Comparison of ENCODE assay signal across 31 cellular contexts in the genomic region with DNA sequence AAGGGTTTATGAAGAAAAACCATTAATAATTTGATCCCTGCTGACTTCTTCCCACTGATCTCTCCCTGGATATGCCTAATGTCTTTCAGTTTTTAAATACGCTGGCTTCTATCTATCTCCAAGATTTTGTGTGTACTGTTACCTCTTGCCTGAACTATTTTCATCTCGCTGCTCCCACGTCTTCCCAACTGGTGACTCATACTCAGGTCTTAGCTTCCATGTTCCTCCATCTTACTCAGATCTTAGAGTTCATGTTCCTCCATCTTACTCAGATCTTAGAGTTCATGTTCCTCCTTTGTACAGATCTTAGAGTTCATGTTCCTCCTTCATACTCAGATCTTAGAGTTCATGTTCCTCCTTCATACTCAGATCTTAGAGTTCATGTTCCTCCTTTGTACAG.
"Had no signal": no experiment of that assay in that cellular context is flagged by ENCODE, and none has a peak within 500 bp of the region (broad histone marks: within the 10 kb centered on the region; RNA-seq: fewer than 3 reads in every experiment).

No MANE protein-coding gene starts in this region.

- H3K36me3 ChIP-seq: adrenal gland, esophagus muscularis mucosa, gastrocnemius medialis, heart left ventricle had no signal

- ATAC-seq: activated CD8-positive, alpha-beta T cell treated with anti-CD3 and anti-CD28 coated beads for 36 hours; activated naive CD8-positive, alpha-beta T cell treated with anti-CD3 and anti-CD28 coated beads, Interleukin-2, amount 50 U/mL, for 24 hours; activated T-cell treated with anti-CD3 and anti-CD28 coated beads, Interleukin-2, amount 50 U/mL, for 4 hours; activated T-helper 17 cell treated with anti-CD3 and anti-CD28 coated beads, Interleukin-2, amount 50 U/mL, for 72 hours; body of pancreas; effector memory CD8-positive, alpha-beta T cell; foreskin keratinocyte; gastrocnemius medialis; heart left ventricle; WTC11 had no signal

- DNase-seq: activated CD4-positive, alpha-beta T cell treated with anti-CD3 and anti-CD28 coated beads for 48 hours; activated CD4-positive, alpha-beta T cell treated with anti-CD3 and anti-CD28 coated beads, Interleukin-2, amount 50 U/mL, for 1 hour; activated CD4-positive, alpha-beta T cell treated with anti-CD3 and anti-CD28 coated beads, Interleukin-2, amount 50 U/mL, for 48 hours; activated CD8-positive, alpha-beta memory T cell treated with anti-CD3 and anti-CD28 coated beads for 24 hours; activated CD8-positive, alpha-beta T cell treated with anti-CD3 and anti-CD28 coated beads for 36 hours; activated effector memory CD4-positive, alpha-beta T cell treated with Interleukin-2 at 50 U/mL for 16 hours; activated gamma-delta T cell treated with Interleukin-2 at 50 U/mL for 16 hours; activated naive CD4-positive, alpha-beta T cell treated with anti-CD3 and anti-CD28 coated beads for 36 hours; activated naive CD8-positive, alpha-beta T cell treated with anti-CD3 and anti-CD28 coated beads for 36 hours; activated naive CD8-positive, alpha-beta T cell treated with anti-CD3 and anti-CD28 coated beads, Interleukin-2, amount 50 U/mL, for 24 hours; activated T-cell treated with anti-CD3 and anti-CD28 coated beads, Interleukin-2, amount 50 U/mL, for 4 hours; adrenal gland; amygdala; aorta; body of pancreas; central memory CD4-positive, alpha-beta T cell; dermis blood vessel endothelial cell; effector CD4-positive, alpha-beta T cell; effector memory CD8-positive, alpha-beta T cell; erythroblast; foreskin keratinocyte; gastrocnemius medialis; glutamatergic neuron; heart left ventricle; T-helper 2 cell had no signal

- H3K9me3 Mint-ChIP-seq: activated CD8-positive, alpha-beta T cell treated with anti-CD3 and anti-CD28 coated beads for 36 hours; activated naive CD4-positive, alpha-beta T cell treated with anti-CD3 and anti-CD28 coated beads for 36 hours; activated naive CD4-positive, alpha-beta T cell treated with anti-CD3 and anti-CD28 coated beads, Interleukin-2, amount 50 U/mL, for 24 hours; activated naive CD8-positive, alpha-beta T cell treated with anti-CD3 and anti-CD28 coated beads for 36 hours; activated naive CD8-positive, alpha-beta T cell treated with anti-CD3 and anti-CD28 coated beads, Interleukin-2, amount 50 U/mL, for 24 hours; activated T-cell treated with anti-CD3 and anti-CD28 coated beads, Interleukin-2, amount 50 U/mL, for 4 hours had no signal

- H3K27ac Mint-ChIP-seq: activated CD8-positive, alpha-beta T cell treated with anti-CD3 and anti-CD28 coated beads for 36 hours; activated naive CD4-positive, alpha-beta T cell treated with anti-CD3 and anti-CD28 coated beads for 36 hours; activated naive CD4-positive, alpha-beta T cell treated with anti-CD3 and anti-CD28 coated beads, Interleukin-2, amount 50 U/mL, for 24 hours; activated naive CD8-positive, alpha-beta T cell treated with anti-CD3 and anti-CD28 coated beads for 36 hours; activated naive CD8-positive, alpha-beta T cell treated with anti-CD3 and anti-CD28 coated beads, Interleukin-2, amount 50 U/mL, for 24 hours; activated T-helper 17 cell treated with anti-CD3 and anti-CD28 coated beads, Interleukin-2, amount 50 U/mL, for 72 hours; effector memory CD8-positive, alpha-beta T cell; WTC11 had no signal

- H3K4me1 Mint-ChIP-seq: activated naive CD4-positive, alpha-beta T cell treated with anti-CD3 and anti-CD28 coated beads, Interleukin-2, amount 50 U/mL, for 24 hours; activated naive CD8-positive, alpha-beta T cell treated with anti-CD3 and anti-CD28 coated beads for 36 hours; activated naive CD8-positive, alpha-beta T cell treated with anti-CD3 and anti-CD28 coated beads, Interleukin-2, amount 50 U/mL, for 24 hours; activated T-helper 17 cell treated with anti-CD3 and anti-CD28 coated beads, Interleukin-2, amount 50 U/mL, for 72 hours; WTC11 had no signal

- H3K4me3 ChIP-seq: adrenal gland, body of pancreas, coronary artery, esophagus muscularis mucosa, gastrocnemius medialis, heart left ventricle had no signal

- H3K27ac ChIP-seq: adrenal gland, body of pancreas, coronary artery, esophagus muscularis mucosa, foreskin keratinocyte, gastrocnemius medialis, heart left ventricle, VCaP had no signal

- H3K4me3 Mint-ChIP-seq: activated CD8-positive, alpha-beta T cell treated with anti-CD3 and anti-CD28 coated beads for 36 hours; activated naive CD4-positive, alpha-beta T cell treated with anti-CD3 and anti-CD28 coated beads for 36 hours; activated naive CD4-positive, alpha-beta T cell treated with anti-CD3 and anti-CD28 coated beads, Interleukin-2, amount 50 U/mL, for 24 hours; activated naive CD8-positive, alpha-beta T cell treated with anti-CD3 and anti-CD28 coated beads for 36 hours; activated naive CD8-positive, alpha-beta T cell treated with anti-CD3 and anti-CD28 coated beads, Interleukin-2, amount 50 U/mL, for 24 hours; activated T-cell treated with anti-CD3 and anti-CD28 coated beads, Interleukin-2, amount 50 U/mL, for 4 hours; activated T-helper 17 cell treated with anti-CD3 and anti-CD28 coated beads, Interleukin-2, amount 50 U/mL, for 72 hours; effector memory CD8-positive, alpha-beta T cell; WTC11 had no signal

- H3K4me1 ChIP-seq: adrenal gland, body of pancreas, esophagus muscularis mucosa, foreskin keratinocyte, gastrocnemius medialis, heart left ventricle had no signal

- H3K36me3 Mint-ChIP-seq: activated naive CD4-positive, alpha-beta T cell treated with anti-CD3 and anti-CD28 coated beads, Interleukin-2, amount 50 U/mL, for 24 hours; activated naive CD8-positive, alpha-beta T cell treated with anti-CD3 and anti-CD28 coated beads for 36 hours; WTC11 had no signal

- H3K9me3 ChIP-seq: adrenal gland, body of pancreas, esophagus muscularis mucosa, gastrocnemius medialis, heart left ventricle had no signal

- H3K27me3 ChIP-seq: adrenal gland, body of pancreas had no signal
